1 cellular context compared by ENCODE assay signal in the genomic region with DNA sequence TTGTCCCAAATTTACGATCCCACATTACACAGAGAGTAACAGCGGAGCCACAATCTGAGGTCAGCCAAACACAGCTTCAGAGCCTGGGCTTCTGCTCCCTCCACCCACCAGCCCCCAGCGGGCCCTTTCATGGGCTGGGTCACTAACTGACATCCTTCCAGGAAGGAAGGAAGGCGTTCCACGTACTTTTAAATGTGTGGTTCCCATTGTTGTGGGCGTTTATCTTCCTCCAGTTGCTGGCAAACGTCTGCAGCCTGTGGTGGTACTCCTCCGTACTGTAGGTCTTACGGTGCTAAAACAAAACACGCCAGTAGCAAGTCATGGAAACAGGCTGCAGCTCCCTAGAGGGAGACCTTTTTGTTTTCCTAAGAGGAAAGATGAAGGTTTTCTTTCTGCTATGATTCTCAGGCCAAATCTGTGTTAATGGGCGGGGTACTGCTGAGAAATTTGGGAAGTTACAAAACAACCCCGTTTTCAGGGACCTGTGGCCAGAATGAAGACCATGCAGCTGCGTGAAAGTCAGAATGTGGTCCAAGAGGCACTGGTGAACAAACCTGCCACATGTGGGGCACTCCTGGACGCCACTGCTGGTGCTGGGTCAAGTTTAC.
TF ChIP-seq lines count a peak whose summit lies in the region.

No MANE protein-coding gene starts in this region.

TF ChIP-seq in K562, 482 proteins besides CTCF, POLR2A, EP300 and RAD21 (continued from another document and continues in another):
- TF ChIP-seq, protein P1, sequence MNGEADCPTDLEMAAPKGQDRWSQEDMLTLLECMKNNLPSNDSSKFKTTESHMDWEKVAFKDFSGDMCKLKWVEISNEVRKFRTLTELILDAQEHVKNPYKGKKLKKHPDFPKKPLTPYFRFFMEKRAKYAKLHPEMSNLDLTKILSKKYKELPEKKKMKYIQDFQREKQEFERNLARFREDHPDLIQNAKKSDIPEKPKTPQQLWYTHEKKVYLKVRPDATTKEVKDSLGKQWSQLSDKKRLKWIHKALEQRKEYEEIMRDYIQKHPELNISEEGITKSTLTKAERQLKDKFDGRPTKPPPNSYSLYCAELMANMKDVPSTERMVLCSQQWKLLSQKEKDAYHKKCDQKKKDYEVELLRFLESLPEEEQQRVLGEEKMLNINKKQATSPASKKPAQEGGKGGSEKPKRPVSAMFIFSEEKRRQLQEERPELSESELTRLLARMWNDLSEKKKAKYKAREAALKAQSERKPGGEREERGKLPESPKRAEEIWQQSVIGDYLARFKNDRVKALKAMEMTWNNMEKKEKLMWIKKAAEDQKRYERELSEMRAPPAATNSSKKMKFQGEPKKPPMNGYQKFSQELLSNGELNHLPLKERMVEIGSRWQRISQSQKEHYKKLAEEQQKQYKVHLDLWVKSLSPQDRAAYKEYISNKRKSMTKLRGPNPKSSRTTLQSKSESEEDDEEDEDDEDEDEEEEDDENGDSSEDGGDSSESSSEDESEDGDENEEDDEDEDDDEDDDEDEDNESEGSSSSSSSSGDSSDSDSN (IDR thresholded peaks at IDR 0.05; ENCODE audit: borderline replicate concordance in 1 of 2, low read depth in 2 of 2, low read length in 2 of 2), result 0 out of 4 replicates have a peak, but pooled peaks of 1 of the 2 experiments have one; percentile 41
- peak in 1 of 2 experiments; percentile 85; a peak in 2 of 4 replicates for TF ChIP-seq MAZ (CRISPR knock-in tag; conservative IDR thresholded peaks at IDR 0.05 in 1 of 2, IDR thresholded peaks at IDR 0.05 in 1 of 2)
- peak; percentile 48 for TF ChIP-seq KDM5B (IDR thresholded peaks at IDR 0.05; ENCODE audit: insufficient replicate concordance, low read depth, low read length)
- TF ChIP-seq, protein P2, sequence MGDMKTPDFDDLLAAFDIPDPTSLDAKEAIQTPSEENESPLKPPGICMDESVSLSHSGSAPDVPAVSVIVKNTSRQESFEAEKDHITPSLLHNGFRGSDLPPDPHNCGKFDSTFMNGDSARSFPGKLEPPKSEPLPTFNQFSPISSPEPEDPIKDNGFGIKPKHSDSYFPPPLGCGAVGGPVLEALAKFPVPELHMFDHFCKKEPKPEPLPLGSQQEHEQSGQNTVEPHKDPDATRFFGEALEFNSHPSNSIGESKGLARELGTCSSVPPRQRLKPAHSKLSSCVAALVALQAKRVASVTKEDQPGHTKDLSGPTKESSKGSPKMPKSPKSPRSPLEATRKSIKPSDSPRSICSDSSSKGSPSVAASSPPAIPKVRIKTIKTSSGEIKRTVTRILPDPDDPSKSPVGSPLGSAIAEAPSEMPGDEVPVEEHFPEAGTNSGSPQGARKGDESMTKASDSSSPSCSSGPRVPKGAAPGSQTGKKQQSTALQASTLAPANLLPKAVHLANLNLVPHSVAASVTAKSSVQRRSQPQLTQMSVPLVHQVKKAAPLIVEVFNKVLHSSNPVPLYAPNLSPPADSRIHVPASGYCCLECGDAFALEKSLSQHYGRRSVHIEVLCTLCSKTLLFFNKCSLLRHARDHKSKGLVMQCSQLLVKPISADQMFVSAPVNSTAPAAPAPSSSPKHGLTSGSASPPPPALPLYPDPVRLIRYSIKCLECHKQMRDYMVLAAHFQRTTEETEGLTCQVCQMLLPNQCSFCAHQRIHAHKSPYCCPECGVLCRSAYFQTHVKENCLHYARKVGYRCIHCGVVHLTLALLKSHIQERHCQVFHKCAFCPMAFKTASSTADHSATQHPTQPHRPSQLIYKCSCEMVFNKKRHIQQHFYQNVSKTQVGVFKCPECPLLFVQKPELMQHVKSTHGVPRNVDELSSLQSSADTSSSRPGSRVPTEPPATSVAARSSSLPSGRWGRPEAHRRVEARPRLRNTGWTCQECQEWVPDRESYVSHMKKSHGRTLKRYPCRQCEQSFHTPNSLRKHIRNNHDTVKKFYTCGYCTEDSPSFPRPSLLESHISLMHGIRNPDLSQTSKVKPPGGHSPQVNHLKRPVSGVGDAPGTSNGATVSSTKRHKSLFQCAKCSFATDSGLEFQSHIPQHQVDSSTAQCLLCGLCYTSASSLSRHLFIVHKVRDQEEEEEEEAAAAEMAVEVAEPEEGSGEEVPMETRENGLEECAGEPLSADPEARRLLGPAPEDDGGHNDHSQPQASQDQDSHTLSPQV (IDR thresholded peaks at IDR 0.05), result peak; percentile 72; the same call in 1 of the 2 replicates
- no peak for TF ChIP-seq MAFF (IDR thresholded peaks at IDR 0.05; ENCODE audit: low read length)
- TF ChIP-seq ZNF79 (CRISPR knock-in tag; IDR thresholded peaks at IDR 0.05; ENCODE audit: low read depth), result no peak
- TF ChIP-seq ZNF140 (CRISPR knock-in tag; IDR thresholded peaks at IDR 0.05), result no peak
- TF ChIP-seq WHSC1 (IDR thresholded peaks at IDR 0.05; ENCODE audit: low read length), result no peak
- peak; percentile 71 for TF ChIP-seq HNRNPLL (IDR thresholded peaks at IDR 0.05; ENCODE audit: low read depth, low read length, poor library complexity, severe bottlenecking)
- TF ChIP-seq, protein P3, sequence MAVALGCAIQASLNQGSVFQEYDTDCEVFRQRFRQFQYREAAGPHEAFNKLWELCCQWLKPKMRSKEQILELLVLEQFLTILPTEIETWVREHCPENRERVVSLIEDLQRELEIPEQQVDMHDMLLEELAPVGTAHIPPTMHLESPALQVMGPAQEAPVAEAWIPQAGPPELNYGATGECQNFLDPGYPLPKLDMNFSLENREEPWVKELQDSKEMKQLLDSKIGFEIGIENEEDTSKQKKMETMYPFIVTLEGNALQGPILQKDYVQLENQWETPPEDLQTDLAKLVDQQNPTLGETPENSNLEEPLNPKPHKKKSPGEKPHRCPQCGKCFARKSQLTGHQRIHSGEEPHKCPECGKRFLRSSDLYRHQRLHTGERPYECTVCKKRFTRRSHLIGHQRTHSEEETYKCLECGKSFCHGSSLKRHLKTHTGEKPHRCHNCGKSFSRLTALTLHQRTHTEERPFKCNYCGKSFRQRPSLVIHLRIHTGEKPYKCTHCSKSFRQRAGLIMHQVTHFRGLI (CRISPR knock-in tag; IDR thresholded peaks at IDR 0.05), result no peak
- no peak for TF ChIP-seq SRSF1 (IDR thresholded peaks at IDR 0.05; ENCODE audit: low read depth, low read length)
- TF ChIP-seq ZNF23 (CRISPR knock-in tag; IDR thresholded peaks at IDR 0.05), result no peak
- TF ChIP-seq KLF6 (CRISPR knock-in tag; IDR thresholded peaks at IDR 0.05; ENCODE audit: borderline replicate concordance), result 0 out of 2 replicates have a peak, but pooled peaks have one; percentile 53
- no peak for TF ChIP-seq BMI1 (IDR thresholded peaks at IDR 0.05; ENCODE audit: low read length)
- TF ChIP-seq ZNF253 (CRISPR knock-in tag; conservative IDR thresholded peaks at IDR 0.05), result no peak
- no peak for TF ChIP-seq NR4A1 (CRISPR knock-in tag; IDR thresholded peaks at IDR 0.05)
- TF ChIP-seq NR4A1 (tag; IDR thresholded peaks at IDR 0.05), result no peak
- TF ChIP-seq, protein P4, sequence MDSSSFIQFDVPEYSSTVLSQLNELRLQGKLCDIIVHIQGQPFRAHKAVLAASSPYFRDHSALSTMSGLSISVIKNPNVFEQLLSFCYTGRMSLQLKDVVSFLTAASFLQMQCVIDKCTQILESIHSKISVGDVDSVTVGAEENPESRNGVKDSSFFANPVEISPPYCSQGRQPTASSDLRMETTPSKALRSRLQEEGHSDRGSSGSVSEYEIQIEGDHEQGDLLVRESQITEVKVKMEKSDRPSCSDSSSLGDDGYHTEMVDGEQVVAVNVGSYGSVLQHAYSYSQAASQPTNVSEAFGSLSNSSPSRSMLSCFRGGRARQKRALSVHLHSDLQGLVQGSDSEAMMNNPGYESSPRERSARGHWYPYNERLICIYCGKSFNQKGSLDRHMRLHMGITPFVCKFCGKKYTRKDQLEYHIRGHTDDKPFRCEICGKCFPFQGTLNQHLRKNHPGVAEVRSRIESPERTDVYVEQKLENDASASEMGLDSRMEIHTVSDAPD (CRISPR knock-in tag; IDR thresholded peaks at IDR 0.05), result no peak
- TF ChIP-seq PHTF2 (CRISPR knock-in tag; IDR thresholded peaks at IDR 0.05), result no peak
- no peak for TF ChIP-seq POLR3A (IDR thresholded peaks at IDR 0.05; ENCODE audit: borderline replicate concordance, extremely low read depth, insufficient read depth, insufficient read length)
- TF ChIP-seq, protein P5, sequence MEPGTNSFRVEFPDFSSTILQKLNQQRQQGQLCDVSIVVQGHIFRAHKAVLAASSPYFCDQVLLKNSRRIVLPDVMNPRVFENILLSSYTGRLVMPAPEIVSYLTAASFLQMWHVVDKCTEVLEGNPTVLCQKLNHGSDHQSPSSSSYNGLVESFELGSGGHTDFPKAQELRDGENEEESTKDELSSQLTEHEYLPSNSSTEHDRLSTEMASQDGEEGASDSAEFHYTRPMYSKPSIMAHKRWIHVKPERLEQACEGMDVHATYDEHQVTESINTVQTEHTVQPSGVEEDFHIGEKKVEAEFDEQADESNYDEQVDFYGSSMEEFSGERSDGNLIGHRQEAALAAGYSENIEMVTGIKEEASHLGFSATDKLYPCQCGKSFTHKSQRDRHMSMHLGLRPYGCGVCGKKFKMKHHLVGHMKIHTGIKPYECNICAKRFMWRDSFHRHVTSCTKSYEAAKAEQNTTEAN (CRISPR knock-in tag; IDR thresholded peaks at IDR 0.05), result no peak
- no peak for TF ChIP-seq ESRRA (IDR thresholded peaks at IDR 0.05; ENCODE audit: borderline replicate concordance, low read depth)
- TF ChIP-seq, protein P6, sequence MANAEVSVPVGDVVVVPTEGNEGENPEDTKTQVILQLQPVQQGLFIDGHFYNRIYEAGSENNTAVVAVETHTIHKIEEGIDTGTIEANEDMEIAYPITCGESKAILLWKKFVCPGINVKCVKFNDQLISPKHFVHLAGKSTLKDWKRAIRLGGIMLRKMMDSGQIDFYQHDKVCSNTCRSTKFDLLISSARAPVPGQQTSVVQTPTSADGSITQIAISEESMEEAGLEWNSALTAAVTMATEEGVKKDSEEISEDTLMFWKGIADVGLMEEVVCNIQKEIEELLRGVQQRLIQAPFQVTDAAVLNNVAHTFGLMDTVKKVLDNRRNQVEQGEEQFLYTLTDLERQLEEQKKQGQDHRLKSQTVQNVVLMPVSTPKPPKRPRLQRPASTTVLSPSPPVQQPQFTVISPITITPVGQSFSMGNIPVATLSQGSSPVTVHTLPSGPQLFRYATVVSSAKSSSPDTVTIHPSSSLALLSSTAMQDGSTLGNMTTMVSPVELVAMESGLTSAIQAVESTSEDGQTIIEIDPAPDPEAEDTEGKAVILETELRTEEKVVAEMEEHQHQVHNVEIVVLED (CRISPR knock-in tag; IDR thresholded peaks at IDR 0.05), result no peak
- no peak for TF ChIP-seq ERF (CRISPR knock-in tag; IDR thresholded peaks at IDR 0.05)
- peak in 1 of 2 experiments; percentile 73; a peak in 2 of 4 replicates for TF ChIP-seq FOXK2 (conservative IDR thresholded peaks at IDR 0.05 in 1 of 2, IDR thresholded peaks at IDR 0.05 in 1 of 2; ENCODE audit: low read depth in 2 of 2)
- TF ChIP-seq, protein P7, sequence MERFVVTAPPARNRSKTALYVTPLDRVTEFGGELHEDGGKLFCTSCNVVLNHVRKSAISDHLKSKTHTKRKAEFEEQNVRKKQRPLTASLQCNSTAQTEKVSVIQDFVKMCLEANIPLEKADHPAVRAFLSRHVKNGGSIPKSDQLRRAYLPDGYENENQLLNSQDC (CRISPR knock-in tag; IDR thresholded peaks at IDR 0.05), result no peak
- TF ChIP-seq, protein P8, sequence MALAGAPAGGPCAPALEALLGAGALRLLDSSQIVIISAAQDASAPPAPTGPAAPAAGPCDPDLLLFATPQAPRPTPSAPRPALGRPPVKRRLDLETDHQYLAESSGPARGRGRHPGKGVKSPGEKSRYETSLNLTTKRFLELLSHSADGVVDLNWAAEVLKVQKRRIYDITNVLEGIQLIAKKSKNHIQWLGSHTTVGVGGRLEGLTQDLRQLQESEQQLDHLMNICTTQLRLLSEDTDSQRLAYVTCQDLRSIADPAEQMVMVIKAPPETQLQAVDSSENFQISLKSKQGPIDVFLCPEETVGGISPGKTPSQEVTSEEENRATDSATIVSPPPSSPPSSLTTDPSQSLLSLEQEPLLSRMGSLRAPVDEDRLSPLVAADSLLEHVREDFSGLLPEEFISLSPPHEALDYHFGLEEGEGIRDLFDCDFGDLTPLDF (CRISPR knock-in tag; IDR thresholded peaks at IDR 0.05), result no peak
- TF ChIP-seq, protein P9, sequence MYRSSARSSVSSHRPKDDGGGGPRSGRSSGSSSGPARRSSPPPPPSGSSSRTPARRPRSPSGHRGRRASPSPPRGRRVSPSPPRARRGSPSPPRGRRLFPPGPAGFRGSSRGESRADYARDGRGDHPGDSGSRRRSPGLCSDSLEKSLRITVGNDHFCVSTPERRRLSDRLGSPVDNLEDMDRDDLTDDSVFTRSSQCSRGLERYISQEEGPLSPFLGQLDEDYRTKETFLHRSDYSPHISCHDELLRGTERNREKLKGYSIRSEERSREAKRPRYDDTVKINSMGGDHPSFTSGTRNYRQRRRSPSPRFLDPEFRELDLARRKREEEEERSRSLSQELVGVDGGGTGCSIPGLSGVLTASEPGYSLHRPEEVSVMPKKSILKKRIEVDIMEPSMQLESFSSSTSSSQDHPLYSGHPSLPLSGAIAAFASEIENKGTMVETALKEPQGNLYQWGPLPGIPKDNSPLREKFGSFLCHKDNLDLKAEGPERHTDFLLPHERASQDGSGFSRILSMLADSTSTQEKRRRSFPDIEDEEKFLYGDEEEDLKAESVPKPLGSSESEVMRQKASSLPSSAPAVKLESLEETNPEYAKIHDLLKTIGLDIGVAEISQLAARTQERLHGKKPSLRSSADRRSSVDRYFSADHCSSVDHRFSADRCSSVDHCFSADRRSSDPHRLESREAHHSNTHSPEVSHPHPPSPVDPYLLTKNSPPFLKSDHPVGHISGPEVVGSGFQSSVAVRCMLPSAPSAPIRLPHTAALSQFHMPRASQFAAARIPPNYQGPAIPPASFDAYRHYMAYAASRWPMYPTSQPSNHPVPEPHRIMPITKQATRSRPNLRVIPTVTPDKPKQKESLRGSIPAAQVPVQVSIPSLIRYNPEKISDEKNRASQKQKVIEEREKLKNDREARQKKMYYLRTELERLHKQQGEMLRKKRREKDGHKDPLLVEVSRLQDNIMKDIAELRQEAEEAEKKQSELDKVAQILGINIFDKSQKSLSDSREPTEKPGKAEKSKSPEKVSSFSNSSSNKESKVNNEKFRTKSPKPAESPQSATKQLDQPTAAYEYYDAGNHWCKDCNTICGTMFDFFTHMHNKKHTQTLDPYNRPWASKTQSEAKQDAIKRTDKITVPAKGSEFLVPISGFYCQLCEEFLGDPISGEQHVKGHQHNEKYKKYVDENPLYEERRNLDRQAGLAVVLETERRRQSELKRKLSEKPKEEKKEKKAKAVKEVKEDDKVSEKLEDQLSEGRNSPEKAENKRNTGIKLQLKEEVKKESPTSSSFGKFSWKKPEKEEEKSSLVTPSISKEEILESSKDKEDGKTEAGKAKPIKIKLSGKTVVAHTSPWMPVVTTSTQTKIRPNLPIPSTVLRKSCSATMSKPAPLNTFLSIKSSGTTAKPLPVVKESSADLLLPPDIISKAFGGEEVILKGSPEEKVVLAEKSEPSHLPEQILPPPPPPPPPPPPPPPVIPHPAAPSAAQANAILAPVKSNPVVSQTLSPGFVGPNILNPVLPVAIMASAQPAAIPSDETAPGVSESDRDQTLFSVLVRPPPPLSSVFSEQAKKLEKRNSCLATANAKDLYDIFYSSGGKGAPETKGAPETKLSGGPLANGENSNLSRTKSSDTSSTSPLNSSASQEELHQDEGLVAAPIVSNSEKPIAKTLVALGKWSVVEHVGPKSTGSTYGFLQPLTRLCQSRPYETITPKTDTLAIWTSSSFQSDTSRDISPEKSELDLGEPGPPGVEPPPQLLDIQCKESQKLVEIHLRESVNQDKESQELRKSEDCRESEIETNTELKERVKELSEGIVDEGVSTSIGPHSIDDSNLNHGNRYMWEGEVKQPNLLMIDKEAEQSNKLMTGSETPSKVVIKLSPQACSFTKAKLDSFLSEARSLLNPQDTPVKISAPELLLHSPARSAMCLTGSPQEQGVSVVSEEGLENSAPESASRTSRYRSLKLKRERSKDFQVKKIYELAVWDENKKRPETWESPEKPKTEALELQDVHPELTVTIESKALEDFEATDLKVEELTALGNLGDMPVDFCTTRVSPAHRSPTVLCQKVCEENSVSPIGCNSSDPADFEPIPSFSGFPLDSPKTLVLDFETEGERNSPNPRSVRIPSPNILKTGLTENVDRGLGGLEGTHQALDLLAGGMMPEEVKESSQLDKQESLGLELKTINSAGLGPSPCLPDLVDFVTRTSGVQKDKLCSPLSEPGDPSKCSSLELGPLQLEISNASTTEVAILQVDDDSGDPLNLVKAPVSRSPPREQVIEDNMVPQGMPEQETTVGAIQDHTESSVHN (IDR thresholded peaks at IDR 0.05; ENCODE audit: borderline replicate concordance in 1 of 2, low read depth in 1 of 2), result no peak
- no peak for TF ChIP-seq ZBTB8A (IDR thresholded peaks at IDR 0.05; ENCODE audit: partially characterized antibody)
- TF ChIP-seq LEF1 (IDR thresholded peaks at IDR 0.05), result peak; percentile 43; the same call in 1 of the 2 replicates
